In the genomic region with DNA sequence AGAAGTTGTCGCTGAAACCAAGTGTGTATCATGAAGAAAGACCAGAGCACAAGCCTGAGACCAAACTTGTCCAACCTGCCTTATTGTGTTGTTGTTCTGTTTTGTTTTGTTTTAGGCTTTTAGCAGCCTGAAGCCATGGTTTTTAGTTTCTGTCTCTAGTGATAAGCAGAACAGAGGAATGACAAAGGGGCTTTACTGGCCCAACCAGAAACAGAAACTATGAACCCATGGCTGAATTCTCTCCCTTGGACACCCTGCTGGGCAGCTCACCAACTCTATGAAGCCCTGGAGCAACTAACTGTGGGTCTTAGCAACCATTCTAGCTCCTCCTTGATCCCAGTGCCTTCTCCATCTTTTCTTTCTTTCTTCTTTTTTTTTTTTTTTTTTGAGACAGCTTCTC, we compare ENCODE assay signal across 29 cellular contexts. TPM values are rescaled to one million over a fixed set of nuclear protein-coding genes. Genes with fewer than 3 reads are reported as not detected.
DNase-seq lines count a peak whose midpoint lies in the region; ATAC-seq and TF ChIP-seq lines count a peak whose summit lies in the region.
"Had no signal": no experiment of that assay in that cellular context is flagged by ENCODE, and none has a peak within 500 bp of the region (broad histone marks: within the 10 kb centered on the region; RNA-seq: fewer than 3 reads in every experiment).

No MANE protein-coding gene starts in this region.

- no peak overlapping the region for H3K4me3 ChIP-seq in neural progenitor cell
- H3K4me3 ChIP-seq: A549, body of pancreas, SJSA1, suprapubic skin had no signal

- H3K27ac Mint-ChIP-seq in activated naive CD4-positive, alpha-beta T cell treated with anti-CD3 and anti-CD28 coated beads, Interleukin-2, amount 50 U/mL, for 24 hours = peak overlapping the region; percentile 71
- H3K27ac Mint-ChIP-seq in activated naive CD4-positive, alpha-beta T cell treated with anti-CD3 and anti-CD28 coated beads, Interleukin-2, amount 10 ng/mL, durations not matched to agents 7 days and 5 days = no peak overlapping the region
- H3K27ac Mint-ChIP-seq in activated naive CD8-positive, alpha-beta T cell treated with anti-CD3 and anti-CD28 coated beads, Interleukin-2, amount 50 U/mL, for 24 hours = peak overlapping the region; percentile 34
- H3K27ac Mint-ChIP-seq in neural progenitor cell = no peak overlapping the region
- H3K27ac Mint-ChIP-seq: activated CD4-positive, alpha-beta memory T cell treated with anti-CD3 and anti-CD28 coated beads for 36 hours; endodermal cell; nephron; T-helper 1 cell treated with Interleukin-12 subunit alpha and Interleukin-12 subunit beta and Interleukin-4 antibody, amounts not matched to agents 30 μg/mL and 1 μg/mL, for 36 hours had no signal

- no peak overlapping the region for H3K9ac ChIP-seq in neural progenitor cell

- no peaks in the 10 kb centered on the region for H3K9me3 ChIP-seq in neural progenitor cell (ENCODE audit: low read depth)
- H3K9me3 ChIP-seq: A549, body of pancreas, SJSA1, suprapubic skin had no signal

- no peak for TF ChIP-seq CTCF in neural progenitor cell (IDR thresholded peaks at IDR 0.05)

- H3K4me1 ChIP-seq in neural progenitor cell = peaks cover 7% of the 10 kb centered on the region
- H3K4me1 ChIP-seq: A549, body of pancreas, SJSA1, suprapubic skin had no signal

- DNase-seq in activated naive CD4-positive, alpha-beta T cell treated with anti-CD3 and anti-CD28 coated beads, Interleukin-2, amount 10 ng/mL, durations not matched to agents 7 days and 5 days = no peak
- no peak for DNase-seq in activated naive CD8-positive, alpha-beta T cell treated with anti-CD3 and anti-CD28 coated beads, Interleukin-2, amount 50 U/mL, for 24 hours
- DNase-seq in neural progenitor cell (ENCODE audit: low spot score) (no peak), DMS153 treated with DMSO at 0.1 percent for 48 hours (lab: John Stamatoyannopoulos, UW; ENCODE audit: unreplicated experiment) (no peak)
- DNase-seq: activated CD4-positive, alpha-beta memory T cell treated with anti-CD3 and anti-CD28 coated beads for 36 hours; activated T-cell treated with anti-CD3 and anti-CD28 coated beads for 4 hours; body of pancreas; endodermal cell; IMR-90; left cardiac atrium; NCI-H1105 treated with DMSO at 0.1 percent for 48 hours; NCI-H2107; NCI-H524; posterior cingulate gyrus; stimulated activated CD4-positive, alpha-beta T cell treated with anti-CD3 and anti-CD28 coated beads, Interleukin-15, amount 100 ng/mL, for 24 hours; stimulated activated CD8-positive, alpha-beta memory T cell treated with anti-CD3 and anti-CD28 coated beads, Interleukin-4, amount 100 ng/mL, for 48 hours had no signal

- H2AFZ ChIP-seq in neural progenitor cell (replicated peaks) = peak overlapping the region; percentile 6

- no peaks in the 10 kb centered on the region for H3K36me3 ChIP-seq in neural progenitor cell
- H3K36me3 ChIP-seq: SJSA1 had no signal

- H3K27ac ChIP-seq in neural progenitor cell = no peak overlapping the region
- H3K27ac ChIP-seq: A549, body of pancreas, SJSA1, suprapubic skin had no signal

- H3K79me2 ChIP-seq in neural progenitor cell (ENCODE audit: low read depth) = no peaks in the 10 kb centered on the region

- no peaks in the 10 kb centered on the region for H3F3A ChIP-seq in neural progenitor cell (ENCODE audit: low read depth)

- no peaks in the 10 kb centered on the region for H3K9me3 Mint-ChIP-seq in activated naive CD4-positive, alpha-beta T cell treated with anti-CD3 and anti-CD28 coated beads, Interleukin-2, amount 50 U/mL, for 24 hours
- H3K9me3 Mint-ChIP-seq in activated naive CD4-positive, alpha-beta T cell treated with anti-CD3 and anti-CD28 coated beads, Interleukin-2, amount 10 ng/mL, durations not matched to agents 7 days and 5 days = no peaks in the 10 kb centered on the region
- H3K9me3 Mint-ChIP-seq in activated naive CD8-positive, alpha-beta T cell treated with anti-CD3 and anti-CD28 coated beads, Interleukin-2, amount 50 U/mL, for 24 hours = no peaks in the 10 kb centered on the region
- H3K9me3 Mint-ChIP-seq in neural progenitor cell = no peaks in the 10 kb centered on the region
- H3K9me3 Mint-ChIP-seq: activated CD4-positive, alpha-beta memory T cell treated with anti-CD3 and anti-CD28 coated beads for 36 hours; endodermal cell; nephron; T-helper 1 cell treated with Interleukin-12 subunit alpha and Interleukin-12 subunit beta and Interleukin-4 antibody, amounts not matched to agents 30 μg/mL and 1 μg/mL, for 36 hours had no signal

- CTCF ChIA-PET in activated naive CD4-positive, alpha-beta T cell treated with anti-CD3 and anti-CD28 coated beads, Interleukin-2, amount 10 ng/mL, durations not matched to agents 7 days and 5 days (lab: Charles Lee) = no interaction called here

- peaks cover 32% of the 10 kb centered on the region for H3K36me3 Mint-ChIP-seq in activated naive CD4-positive, alpha-beta T cell treated with anti-CD3 and anti-CD28 coated beads, Interleukin-2, amount 50 U/mL, for 24 hours
- H3K36me3 Mint-ChIP-seq in activated naive CD4-positive, alpha-beta T cell treated with anti-CD3 and anti-CD28 coated beads, Interleukin-2, amount 10 ng/mL, durations not matched to agents 7 days and 5 days = peaks cover 57% of the 10 kb centered on the region
- peaks cover 56% of the 10 kb centered on the region for H3K36me3 Mint-ChIP-seq in activated naive CD8-positive, alpha-beta T cell treated with anti-CD3 and anti-CD28 coated beads, Interleukin-2, amount 50 U/mL, for 24 hours (ENCODE audit: low read depth)
- no peaks in the 10 kb centered on the region for H3K36me3 Mint-ChIP-seq in neural progenitor cell

- H3K4me1 Mint-ChIP-seq in activated naive CD4-positive, alpha-beta T cell treated with anti-CD3 and anti-CD28 coated beads, Interleukin-2, amount 50 U/mL, for 24 hours = no peaks in the 10 kb centered on the region
- no peaks in the 10 kb centered on the region for H3K4me1 Mint-ChIP-seq in activated naive CD4-positive, alpha-beta T cell treated with anti-CD3 and anti-CD28 coated beads, Interleukin-2, amount 10 ng/mL, durations not matched to agents 7 days and 5 days
- H3K4me1 Mint-ChIP-seq in activated naive CD8-positive, alpha-beta T cell treated with anti-CD3 and anti-CD28 coated beads, Interleukin-2, amount 50 U/mL, for 24 hours = no peaks in the 10 kb centered on the region
- no peaks in the 10 kb centered on the region for H3K4me1 Mint-ChIP-seq in neural progenitor cell
- H3K4me1 Mint-ChIP-seq: nephron had no signal

- peak; percentile 27 for TF ChIP-seq POLR2A in GM18505 (IDR thresholded peaks at IDR 0.05; ENCODE audit: borderline replicate concordance, extremely low read depth, insufficient read depth, insufficient read length)

- H3K27me3 Mint-ChIP-seq in activated naive CD4-positive, alpha-beta T cell treated with anti-CD3 and anti-CD28 coated beads, Interleukin-2, amount 50 U/mL, for 24 hours = no peaks in the 10 kb centered on the region
- no peaks in the 10 kb centered on the region for H3K27me3 Mint-ChIP-seq in activated naive CD4-positive, alpha-beta T cell treated with anti-CD3 and anti-CD28 coated beads, Interleukin-2, amount 10 ng/mL, durations not matched to agents 7 days and 5 days
- no peaks in the 10 kb centered on the region for H3K27me3 Mint-ChIP-seq in activated naive CD8-positive, alpha-beta T cell treated with anti-CD3 and anti-CD28 coated beads, Interleukin-2, amount 50 U/mL, for 24 hours
- peaks cover 4% of the 10 kb centered on the region for H3K27me3 Mint-ChIP-seq in neural progenitor cell (ENCODE audit: insufficient read depth, low read depth)
- H3K27me3 Mint-ChIP-seq: activated CD4-positive, alpha-beta memory T cell treated with anti-CD3 and anti-CD28 coated beads for 36 hours had no signal

- H3K27me3 ChIP-seq in neural progenitor cell = no peaks in the 10 kb centered on the region
- H3K27me3 ChIP-seq: body of pancreas, SJSA1, suprapubic skin had no signal

- H4K20me1 ChIP-seq in neural progenitor cell (ENCODE audit: low read depth) = no peaks in the 10 kb centered on the region

- no peak for ATAC-seq in GM18505 (IDR thresholded peaks at IDR 0.05; ENCODE audit: unreplicated experiment)
- no peak for ATAC-seq in activated naive CD8-positive, alpha-beta T cell treated with anti-CD3 and anti-CD28 coated beads, Interleukin-2, amount 50 U/mL, for 24 hours
- ATAC-seq in GM18907 (IDR thresholded peaks at IDR 0.05; ENCODE audit: unreplicated experiment) = no peak
- no peak for ATAC-seq in GM19463 (IDR thresholded peaks at IDR 0.05; ENCODE audit: unreplicated experiment)
- ATAC-seq: A549, body of pancreas, sciatic nerve had no signal

- H3K4me2 ChIP-seq in neural progenitor cell = no peak overlapping the region
- H3K4me2 ChIP-seq: A549 had no signal

- H3K4me3 Mint-ChIP-seq in activated naive CD4-positive, alpha-beta T cell treated with anti-CD3 and anti-CD28 coated beads, Interleukin-2, amount 50 U/mL, for 24 hours = no peak overlapping the region
- H3K4me3 Mint-ChIP-seq in activated naive CD4-positive, alpha-beta T cell treated with anti-CD3 and anti-CD28 coated beads, Interleukin-2, amount 10 ng/mL, durations not matched to agents 7 days and 5 days = no peak overlapping the region
- no peak overlapping the region for H3K4me3 Mint-ChIP-seq in activated naive CD8-positive, alpha-beta T cell treated with anti-CD3 and anti-CD28 coated beads, Interleukin-2, amount 50 U/mL, for 24 hours
- no peak overlapping the region for H3K4me3 Mint-ChIP-seq in neural progenitor cell
- H3K4me3 Mint-ChIP-seq: activated CD4-positive, alpha-beta memory T cell treated with anti-CD3 and anti-CD28 coated beads for 36 hours; endodermal cell; nephron; T-helper 1 cell treated with Interleukin-12 subunit alpha and Interleukin-12 subunit beta and Interleukin-4 antibody, amounts not matched to agents 30 μg/mL and 1 μg/mL, for 36 hours had no signal

RNA-seq across cellular contexts. Expression of a gene that starts 30.3 kb away (rescaled TPM):
- total RNA-seq in neural progenitor cell (ENCODE audit: low replicate concordance) = not detected in 2 replicates
- total RNA-seq: SJSA1 had no signal

RNA-seq across cellular contexts. Expression of a gene that starts 37.2 kb away (rescaled TPM):
- not detected in 2 replicates for total RNA-seq in neural progenitor cell (ENCODE audit: low replicate concordance)
- total RNA-seq: activated CD4-positive, alpha-beta memory T cell treated with anti-CD3 and anti-CD28 coated beads for 36 hours; body of pancreas; Daoy; endodermal cell; glomerular endothelial cell; H4; IMR-90; sciatic nerve; SJSA1 had no signal

Comparison
In these comparisons a context has a peak if more than half of its experiments do, and no peak if none do; other contexts are left out.
1. H3K27ac Mint-ChIP-seq: peak in activated naive CD4-positive, alpha-beta T cell treated with anti-CD3 and anti-CD28 coated beads, Interleukin-2, amount 50 U/mL, for 24 hours (single experiment) and activated naive CD8-positive, alpha-beta T cell treated with anti-CD3 and anti-CD28 coated beads, Interleukin-2, amount 50 U/mL, for 24 hours (single experiment); none in activated naive CD4-positive, alpha-beta T cell treated with anti-CD3 and anti-CD28 coated beads, Interleukin-2, amount 10 ng/mL, durations not matched to agents 7 days and 5 days (single experiment) and neural progenitor cell (single experiment).